20 cellular contexts compared by ENCODE assay signal in the genomic region with DNA sequence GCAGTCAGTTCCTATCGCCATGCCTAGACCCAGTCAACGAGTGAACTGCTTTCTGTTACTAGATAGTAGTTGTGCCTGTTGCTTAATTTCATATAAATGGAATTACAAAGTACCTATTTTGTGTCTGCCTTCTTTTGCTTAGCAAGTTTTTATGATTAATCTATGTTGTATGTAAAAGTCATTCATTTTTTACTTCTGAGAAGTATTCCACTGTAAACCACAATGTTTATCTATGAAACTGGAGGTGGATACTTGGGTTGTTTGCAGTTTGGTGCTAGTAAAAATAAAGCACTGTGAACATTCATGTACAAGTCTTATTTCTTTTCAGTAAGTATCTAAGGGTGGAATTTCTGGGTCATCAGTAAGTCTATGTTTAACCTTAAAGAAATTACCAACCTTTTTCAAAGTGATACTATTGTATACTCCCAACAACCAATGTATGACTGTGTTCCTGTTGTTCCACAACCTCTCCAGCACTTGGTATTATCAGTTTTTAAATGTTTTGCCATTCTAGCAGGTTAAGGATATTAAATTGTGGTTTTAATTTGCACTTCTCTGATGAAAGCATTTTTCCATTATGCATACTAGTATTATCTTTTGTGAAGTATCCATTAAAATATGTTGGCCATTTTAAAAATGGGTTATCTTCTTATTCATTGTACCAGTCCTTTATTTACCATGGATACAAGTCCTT.
DNase-seq lines count a peak whose midpoint lies in the region; ATAC-seq, FAIRE-seq and TF ChIP-seq lines count a peak whose summit lies in the region.
"Had no signal": no experiment of that assay in that cellular context is flagged by ENCODE, and none has a peak within 500 bp of the region (broad histone marks: within the 10 kb centered on the region; RNA-seq: fewer than 3 reads in every experiment).

No MANE protein-coding gene starts in this region.

- TF ChIP-seq CTCF in fibroblast of pulmonary artery (IDR thresholded peaks at IDR 0.05; ENCODE audit: low read length, missing control alignments) (no peak), D721Med (IDR thresholded peaks at IDR 0.05; ENCODE audit: insufficient read depth, missing control alignments) (no peak)

- H3K36me3 Mint-ChIP-seq in activated T-helper 17 cell treated with anti-CD3 and anti-CD28 coated beads, Interleukin-2, amount 50 U/mL, for 72 hours (ENCODE audit: low read depth), result peaks cover 1% of the 10 kb centered on the region

- FAIRE-seq in D721Med (lab: Jason Lieb, UNC), result no peak
- FAIRE-seq: HTR-8/SVneo, pancreas had no signal

- no peak overlapping the region for H3K27ac Mint-ChIP-seq in activated T-helper 17 cell treated with anti-CD3 and anti-CD28 coated beads, Interleukin-2, amount 50 U/mL, for 72 hours
- H3K27ac Mint-ChIP-seq: immature natural killer cell had no signal

- no peak overlapping the region for H3K4me3 Mint-ChIP-seq in activated T-helper 17 cell treated with anti-CD3 and anti-CD28 coated beads, Interleukin-2, amount 50 U/mL, for 72 hours
- H3K4me3 Mint-ChIP-seq: immature natural killer cell had no signal

- H3K4me1 Mint-ChIP-seq in activated T-helper 17 cell treated with anti-CD3 and anti-CD28 coated beads, Interleukin-2, amount 50 U/mL, for 72 hours, result no peaks in the 10 kb centered on the region

- H3K4me3 ChIP-seq in fibroblast of pulmonary artery (replicated peaks; ENCODE audit: low read depth, low read length), result no peak overlapping the region
- H3K4me3 ChIP-seq: ascending aorta, gastroesophageal sphincter, pancreas, smooth muscle cell had no signal

- DNase-seq in stimulated activated CD4-positive, alpha-beta T cell treated with anti-CD3 and anti-CD28 coated beads, Interleukin-15, amount 100 ng/mL, for 24 hours, result peak; percentile 1
- no peak for DNase-seq in stimulated activated CD4-positive, alpha-beta T cell treated with anti-CD3 and anti-CD28 coated beads, Interleukin-2, amount 100 ng/mL, for 48 hours
- DNase-seq in fibroblast of pulmonary artery (ENCODE audit: low read depth) (peak; percentile 8), NCI-H82 treated with DMSO at 0.1 percent for 48 hours (lab: John Stamatoyannopoulos, UW; ENCODE audit: unreplicated experiment) (no peak), hippocampal formation (lab: John Stamatoyannopoulos, UW) (no peak), D721Med (ENCODE audit: insufficient read length, low spot score) (no peak)
- DNase-seq: activated CD4-positive, alpha-beta T cell treated with anti-CD3 and anti-CD28 coated beads for 48 hours; activated T-cell treated with anti-CD3 and anti-CD28 coated beads, Interleukin-2, amount 50 U/mL, for 1 hour; BE2C; DMS153; immature natural killer cell; NK-92 treated with Interleukin-12 subunit alpha and Interleukin-12 subunit beta, amount 100 ng/mL, for 24 hours; pancreas; SHP77 treated with DMSO at 0.1 percent for 48 hours had no signal

- H3K9me3 Mint-ChIP-seq in activated T-helper 17 cell treated with anti-CD3 and anti-CD28 coated beads, Interleukin-2, amount 50 U/mL, for 72 hours, result no peaks in the 10 kb centered on the region
- H3K9me3 Mint-ChIP-seq: immature natural killer cell had no signal

- peak; percentile 51 for ATAC-seq in activated T-helper 17 cell treated with anti-CD3 and anti-CD28 coated beads, Interleukin-2, amount 50 U/mL, for 72 hours (replicated peaks)
- no peak for ATAC-seq in HG03520 (IDR thresholded peaks at IDR 0.05; ENCODE audit: unreplicated experiment)
- ATAC-seq: gastroesophageal sphincter, pancreas had no signal

- H3K27me3 Mint-ChIP-seq in activated T-helper 17 cell treated with anti-CD3 and anti-CD28 coated beads, Interleukin-2, amount 50 U/mL, for 72 hours, result no peaks in the 10 kb centered on the region

Comparison
In these comparisons a context has a peak if more than half of its experiments do, and no peak if none do; other contexts are left out.
1. DNase-seq: peak in stimulated activated CD4-positive, alpha-beta T cell treated with anti-CD3 and anti-CD28 coated beads, Interleukin-15, amount 100 ng/mL, for 24 hours (single experiment) and fibroblast of pulmonary artery (single experiment); none in stimulated activated CD4-positive, alpha-beta T cell treated with anti-CD3 and anti-CD28 coated beads, Interleukin-2, amount 100 ng/mL, for 48 hours (0 of 2), NCI-H82 treated with DMSO at 0.1 percent for 48 hours (single experiment), hippocampal formation (0 of 2) and D721Med (single experiment).